ENCODE assay signal across 31 cellular contexts in the genomic region with DNA sequence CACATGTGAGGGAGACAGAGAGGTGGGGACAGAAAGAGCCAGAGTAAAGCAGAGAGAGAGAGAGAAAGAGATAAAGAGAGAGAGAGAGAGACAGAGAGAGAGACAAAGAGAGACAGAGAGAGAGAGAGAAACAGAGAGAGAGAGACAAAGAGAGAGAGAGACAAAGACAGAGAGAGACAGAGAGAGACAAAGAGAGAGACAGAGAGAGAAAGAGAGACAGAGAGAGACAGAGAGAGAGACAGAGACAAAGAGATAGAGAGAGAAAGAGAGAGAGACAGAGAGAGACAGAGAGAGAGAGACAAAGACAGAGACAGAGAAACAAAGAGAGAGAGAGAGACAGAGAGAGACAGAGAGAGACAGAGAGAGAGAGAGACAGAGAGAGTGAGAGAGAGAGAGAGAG. TPM values are rescaled to one million over a fixed set of nuclear protein-coding genes. Genes with fewer than 3 reads are reported as not detected.
"Had no signal": no experiment of that assay in that cellular context is flagged by ENCODE, and none has a peak within 500 bp of the region (broad histone marks: within the 10 kb centered on the region; RNA-seq: fewer than 3 reads in every experiment).

No MANE protein-coding gene starts in this region.

- H3K27me3 ChIP-seq: SJCRH30 had no signal

- H3K4me3 ChIP-seq: ascending aorta, body of pancreas, breast epithelium, SJCRH30, SK-N-MC had no signal

- ATAC-seq: activated CD8-positive, alpha-beta T cell treated with anti-CD3 and anti-CD28 coated beads for 36 hours; activated naive CD4-positive, alpha-beta T cell treated with anti-CD3 and anti-CD28 coated beads, Interleukin-2, amount 50 U/mL, for 72 hours; activated T-cell treated with anti-CD3 and anti-CD28 coated beads, Interleukin-2, amount 50 U/mL, for 72 hours; activated T-helper 17 cell treated with anti-CD3 and anti-CD28 coated beads, Interleukin-2, amount 50 U/mL, for 72 hours; body of pancreas; PC-3 had no signal

- H3K36me3 ChIP-seq: ascending aorta, breast epithelium, SJCRH30 had no signal

- DNase-seq: activated CD4-positive, alpha-beta T cell treated with anti-CD3 and anti-CD28 coated beads, Interleukin-2, amount 10 ng/mL, durations not matched to agents 24 days and 14 days; activated CD4-positive, alpha-beta T cell treated with anti-CD3 and anti-CD28 coated beads, Interleukin-2, amount 50 U/mL, for 4 hours; activated CD8-positive, alpha-beta T cell treated with anti-CD3 and anti-CD28 coated beads for 36 hours; activated effector memory CD4-positive, alpha-beta T cell treated with anti-CD3 and anti-CD28 coated beads, Interleukin-2, amount 50 U/mL, for 16 hours; activated naive CD4-positive, alpha-beta T cell; activated T-cell treated with anti-CD3 and anti-CD28 coated beads, Interleukin-2, amount 50 U/mL, for 1 hour; activated T-cell treated with anti-CD3 and anti-CD28 coated beads, Interleukin-2, amount 50 U/mL, for 72 hours; amniotic stem cell; body of pancreas; cerebellar nuclear complex; NCI-H1092 treated with DMSO at 0.1 percent for 48 hours; NCI-H1417; NCI-H146; NCI-H187; NCI-H2029 treated with DMSO at 0.1 percent for 48 hours; NCI-H2107; NCI-H2171; NCI-H510A; NCI-H526; NCI-H748 treated with DMSO at 0.1 percent for 48 hours; NK-92 treated with Interleukin-12 subunit alpha and Interleukin-12 subunit beta, amount 100 ng/mL, for 24 hours; PC-3; Right ventricle myocardium superior; SJCRH30 had no signal

- H3K27ac ChIP-seq: ascending aorta, body of pancreas, breast epithelium, SJCRH30, SK-N-MC had no signal

- H3K4me1 Mint-ChIP-seq: activated CD4-positive, alpha-beta T cell treated with anti-CD3 and anti-CD28 coated beads, Interleukin-2, amount 10 ng/mL, durations not matched to agents 24 days and 14 days had no signal

- H3K9me3 ChIP-seq: ascending aorta, body of pancreas, breast epithelium, SJCRH30 had no signal

- H3K27ac Mint-ChIP-seq: activated CD4-positive, alpha-beta T cell treated with anti-CD3 and anti-CD28 coated beads, Interleukin-2, amount 10 ng/mL, durations not matched to agents 24 days and 14 days; activated CD8-positive, alpha-beta T cell treated with anti-CD3 and anti-CD28 coated beads for 36 hours; activated naive CD4-positive, alpha-beta T cell treated with anti-CD3 and anti-CD28 coated beads, Interleukin-2, amount 50 U/mL, for 72 hours; activated T-cell treated with anti-CD3 and anti-CD28 coated beads, Interleukin-2, amount 50 U/mL, for 72 hours; activated T-helper 17 cell treated with anti-CD3 and anti-CD28 coated beads, Interleukin-2, amount 50 U/mL, for 72 hours; T-helper 2 cell treated with Interferon-gamma antibody and Interleukin-4, amounts not matched to agents 5 μg/mL and 100 μg/mL, for 36 hours had no signal

- H3K4me3 Mint-ChIP-seq: activated CD4-positive, alpha-beta T cell treated with anti-CD3 and anti-CD28 coated beads, Interleukin-2, amount 10 ng/mL, durations not matched to agents 24 days and 14 days; activated CD8-positive, alpha-beta T cell treated with anti-CD3 and anti-CD28 coated beads for 36 hours; activated T-cell treated with anti-CD3 and anti-CD28 coated beads, Interleukin-2, amount 50 U/mL, for 72 hours; activated T-helper 17 cell treated with anti-CD3 and anti-CD28 coated beads, Interleukin-2, amount 50 U/mL, for 72 hours; T-helper 2 cell treated with Interferon-gamma antibody and Interleukin-4, amounts not matched to agents 5 μg/mL and 100 μg/mL, for 36 hours had no signal

RNA-seq across cellular contexts. Expression of gene TTYH1, which starts 4.2 kb away (rescaled TPM):
- total RNA-seq: M059J, SJCRH30 had no signal

RNA-seq across cellular contexts. Expression of gene LAIR1, which starts 46.3 kb away (rescaled TPM):
- total RNA-seq: PC-3, SJCRH30 had no signal
